10 cellular contexts compared by ENCODE assay signal in genomic region chr9:4266602-4267001, GRCh38.
"Had no signal": no experiment of that assay in that cellular context is flagged by ENCODE, and none has a peak within 500 bp of the region (broad histone marks: within the 10 kb centered on the region; RNA-seq: fewer than 3 reads in every experiment).

No MANE protein-coding gene starts in this region.

- DNase-seq: GM23248, GOT3, H7, HFFc6, IMR-90, KG1 had no signal

- H3K36me3 ChIP-seq: HAP-1 had no signal

- H3K27ac ChIP-seq: GM23248 had no signal

- H3K4me1 ChIP-seq: HAP-1 had no signal

- H3K9me3 ChIP-seq: HAP-1 had no signal

- FAIRE-seq: HTR-8/SVneo, K562 had no signal

- H3K4me3 ChIP-seq: GM23248, HAP-1, K562 had no signal

- H2AFZ ChIP-seq: GM23248 had no signal

- ATAC-seq: HCT116, K562 had no signal

- H3K9ac ChIP-seq: GM23248 had no signal
